25 cellular contexts compared by ENCODE assay signal in the genomic region with DNA sequence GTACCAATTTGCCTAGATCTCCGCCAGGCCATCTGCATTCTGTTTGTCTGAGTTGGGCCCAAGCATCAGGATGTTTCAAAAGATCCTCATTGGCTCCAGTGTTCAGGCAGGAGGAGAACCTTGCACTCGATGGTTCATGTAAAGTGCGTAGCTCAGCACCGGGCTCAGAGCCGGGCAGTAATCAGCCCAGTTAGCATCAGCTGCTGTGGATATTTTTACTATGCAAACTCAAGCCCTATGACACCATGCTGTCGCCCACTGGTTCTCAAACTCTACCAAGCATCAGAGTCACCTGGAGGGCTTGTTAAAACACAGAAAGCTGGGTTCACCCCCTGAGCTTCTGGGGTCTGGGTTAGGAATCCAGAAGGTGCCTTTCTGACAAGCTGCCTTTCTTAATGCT.
"Had no signal": no experiment of that assay in that cellular context is flagged by ENCODE, and none has a peak within 500 bp of the region (broad histone marks: within the 10 kb centered on the region; RNA-seq: fewer than 3 reads in every experiment).

No MANE protein-coding gene starts in this region.

- FAIRE-seq: endothelial cell of umbilical vein, kidney, urothelium cell line had no signal

- H3K4me3 ChIP-seq: hepatocyte, left ventricle myocardium inferior, lower lobe of right lung, neural progenitor cell, ovary, right atrium auricular region, sigmoid colon, skin epidermis, suprapubic skin, thyroid gland had no signal

- H3K27ac ChIP-seq: foreskin keratinocyte, hepatocyte, left ventricle myocardium inferior, lower lobe of right lung, neural progenitor cell, ovary, right atrium auricular region, sigmoid colon, skin epidermis, suprapubic skin, thyroid gland had no signal

- H3K36me3 ChIP-seq: left ventricle myocardium inferior, lower lobe of right lung, neural progenitor cell, ovary, right atrium auricular region, sigmoid colon, suprapubic skin, thyroid gland had no signal

- H3K27me3 ChIP-seq: hepatocyte, ovary, right atrium auricular region, sigmoid colon, suprapubic skin, thyroid gland had no signal

- DNase-seq: effector CD4-positive, alpha-beta T cell; endodermal cell; erythroblast; head of caudate nucleus; kidney; left cardiac atrium; left ventricle myocardium inferior; lower lobe of right lung; mesenchymal stem cell; midbrain; nucleus accumbens; ovary; sigmoid colon; stimulated activated CD4-positive, alpha-beta T cell treated with anti-CD3 and anti-CD28 coated beads, Interleukin-2, amount 100 ng/mL, for 24 hours; stimulated activated CD4-positive, alpha-beta T cell treated with anti-CD3 and anti-CD28 coated beads, Interleukin-4, amount 100 ng/mL, for 4 hours; stimulated activated naive CD4-positive, alpha-beta T cell treated with Interleukin-2 at 50 U/mL for 16 hours; thyroid gland had no signal

- H3K9me3 ChIP-seq: left ventricle myocardium inferior, lower lobe of right lung, ovary, right atrium auricular region, sigmoid colon, suprapubic skin, thyroid gland had no signal

- H3K4me1 ChIP-seq: foreskin keratinocyte, left ventricle myocardium inferior, lower lobe of right lung, right atrium auricular region, sigmoid colon had no signal

- ATAC-seq: left cardiac atrium, lower lobe of right lung had no signal
